Comparison of ENCODE assay signal across 8 cellular contexts in the genomic region with DNA sequence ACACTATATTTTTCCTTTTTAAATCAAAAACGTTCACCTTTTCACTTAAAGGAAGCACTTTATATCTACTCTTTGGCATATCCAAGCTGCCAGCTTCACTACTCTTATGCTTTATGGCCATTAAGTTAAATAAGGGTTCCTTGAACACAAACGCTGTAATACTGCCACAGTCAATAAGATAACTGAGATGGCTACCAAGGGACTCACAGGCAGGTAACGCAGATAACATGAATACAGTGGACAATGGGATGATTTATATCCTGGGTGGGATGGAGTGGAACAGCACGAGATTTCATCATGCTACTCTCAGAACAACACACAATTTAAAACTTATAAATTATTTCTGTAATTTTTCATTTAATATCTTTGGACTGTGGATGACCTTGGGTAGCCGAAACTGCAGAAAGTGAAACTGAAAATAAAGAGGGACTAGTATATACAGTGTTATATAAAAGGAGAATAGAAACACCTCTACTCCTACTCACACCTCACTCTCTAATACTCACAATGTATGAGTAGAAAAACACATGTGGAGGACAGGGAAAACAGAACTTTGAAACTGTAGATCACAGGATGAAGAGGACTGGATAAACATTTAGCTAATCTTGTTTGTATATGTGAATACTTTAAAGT.
DNase-seq lines count a peak whose midpoint lies in the region; ATAC-seq and TF ChIP-seq lines count a peak whose summit lies in the region.

No MANE protein-coding gene starts in this region.

- ATAC-seq in GM18520 (IDR thresholded peaks at IDR 0.05; ENCODE audit: unreplicated experiment) (peak; percentile 86), HG02798 (IDR thresholded peaks at IDR 0.05; ENCODE audit: poor library complexity, unreplicated experiment) (peak; percentile 80)

- no peaks in the 10 kb centered on the region for H3K9me3 ChIP-seq in OCI-LY1 (ENCODE audit: low read length)

- in situ Hi-C loops in GM13976 (cut with MboI; ENCODE audit: low sequenced_read_pairs, unreplicated experiment): no loop called here

- no peaks in the 10 kb centered on the region for H3K36me3 ChIP-seq in OCI-LY1 (ENCODE audit: insufficient read depth, low read length)

- TF ChIP-seq CTCF in OCI-LY1 (IDR thresholded peaks at IDR 0.05; ENCODE audit: low read length) (no peak), GM13976 (IDR thresholded peaks at IDR 0.05; ENCODE audit: borderline replicate concordance, control extremely low read depth, extremely low read depth, insufficient read depth, missing control alignments) (no peak)

- H3K27ac ChIP-seq in OCI-LY1 (ENCODE audit: low read depth, low read length, poor library complexity, severe bottlenecking): no peak overlapping the region

- DNase-seq in kidney tubule cell (ENCODE audit: low spot score) (peak; percentile 24), NCI-H446 (lab: John Stamatoyannopoulos, UW) (no peak), UCSD-AML1 (lab: John Stamatoyannopoulos, UW; ENCODE audit: unreplicated experiment) (no peak), GM13976 (ENCODE audit: low spot score) (no peak), occipital lobe (lab: John Stamatoyannopoulos, UW) (no peak)

- H3K79me2 ChIP-seq in OCI-LY1 (ENCODE audit: insufficient read depth, low read length): no peaks in the 10 kb centered on the region

- peak overlapping the region; percentile 88 for H2AFZ ChIP-seq in OCI-LY1 (ENCODE audit: low read length)

- H3K9ac ChIP-seq in OCI-LY1 (ENCODE audit: low read length): 0 out of 2 replicates have a peak overlapping the region, but pooled peaks have one; percentile 23

- H3K4me3 ChIP-seq in OCI-LY1 (ENCODE audit: low read depth, low read length, poor library complexity, severe bottlenecking): peak overlapping the region; percentile 41

- H3K27me3 ChIP-seq in OCI-LY1 (ENCODE audit: insufficient read depth, low read length): no peaks in the 10 kb centered on the region

- peak overlapping the region; percentile 57 for H3K4me2 ChIP-seq in OCI-LY1 (ENCODE audit: low read length)

- H3K9me2 ChIP-seq in OCI-LY1 (ENCODE audit: low read depth, low read length): no peaks in the 10 kb centered on the region

- no peaks in the 10 kb centered on the region for H3K4me1 ChIP-seq in OCI-LY1 (ENCODE audit: insufficient read depth, low read length, severe bottlenecking)

- H4K20me1 ChIP-seq in OCI-LY1 (ENCODE audit: insufficient read depth, low read length): no peaks in the 10 kb centered on the region

- H3F3A ChIP-seq in OCI-LY1 (ENCODE audit: insufficient read depth, low read length): no peaks in the 10 kb centered on the region
